In the genomic region with DNA sequence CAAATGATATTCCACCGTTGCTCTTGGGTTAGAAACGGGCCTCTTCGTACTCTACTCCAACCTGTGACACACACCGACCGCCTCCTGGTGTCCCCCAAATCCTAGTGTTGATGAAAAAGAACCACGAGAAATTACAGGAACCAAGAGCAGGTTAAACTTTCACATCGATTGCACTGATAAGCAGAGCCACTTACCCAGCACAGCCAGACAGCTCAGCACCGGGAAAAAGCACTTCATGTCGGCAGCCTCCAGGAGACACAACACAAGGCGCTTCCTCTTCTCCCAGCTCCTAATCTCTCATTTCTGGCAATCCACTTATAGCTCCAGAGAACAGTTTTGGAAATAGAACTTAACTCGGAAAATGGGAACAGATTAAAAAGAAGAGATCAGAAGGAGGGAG, we compare ENCODE assay signal across 10 cellular contexts. TPM values are rescaled to one million over a fixed set of nuclear protein-coding genes. Genes with fewer than 3 reads are reported as not detected.
DNase-seq lines count a peak whose midpoint lies in the region; ATAC-seq, FAIRE-seq and TF ChIP-seq lines count a peak whose summit lies in the region.
"Had no signal": no experiment of that assay in that cellular context is flagged by ENCODE, and none has a peak within 500 bp of the region (broad histone marks: within the 10 kb centered on the region; RNA-seq: fewer than 3 reads in every experiment).

No MANE protein-coding gene starts in this region.

- H3K4me3 ChIP-seq in ACC112 (ENCODE audit: low read depth, low read length) (peak overlapping the region; percentile 89; the same call in 1 of the 2 replicates), GM23338 (peak overlapping the region; percentile 97), bronchial epithelial cell (ENCODE audit: low read depth, low read length) (peak overlapping the region; percentile 58), mucosa of rectum (ENCODE audit: low read length in 2 of 2) (peak overlapping the region; percentile 67 to 79), SJCRH30 (no peak overlapping the region)

- H3K9ac ChIP-seq in mucosa of rectum (ENCODE audit: low read depth in 1 of 2, low read length in 2 of 2) = peak overlapping the region in 1 of 2 donors; percentile 71

- FAIRE-seq in bronchial epithelial cell (lab: Jason Lieb, UNC) (no peak), GM12892 (lab: Jason Lieb, UNC) (no peak)
- FAIRE-seq: pancreas, TTC549 had no signal

- DNase-seq in GM23338 (ENCODE audit: low spot score) (peak; percentile 17), bronchial epithelial cell (ENCODE audit: low read depth) (no peak), GM12892 (ENCODE audit: insufficient read length) (no peak), SJCRH30 (no peak), GM19240 (ENCODE audit: insufficient read length, low spot score) (no peak)

- H4K20me1 ChIP-seq in GM23338 (replicated peaks; ENCODE audit: insufficient read depth) = peaks cover 9% of the 10 kb centered on the region

- H3K27me3 Mint-ChIP-seq in GM23338 (ENCODE audit: insufficient read depth, low read depth, poor library complexity) = peaks cover 16% of the 10 kb centered on the region

- TF ChIP-seq POLR2A in GM12892 (IDR thresholded peaks at IDR 0.05; ENCODE audit: low read depth, low read length) = no peak

- ATAC-seq in GM23338 = 0 out of 3 replicates have a peak, but pooled peaks have one; percentile 5
- ATAC-seq in HG03469 (IDR thresholded peaks at IDR 0.05; ENCODE audit: unreplicated experiment) = no peak

- peak overlapping the region; percentile 98 for H3K4me2 ChIP-seq in GM23338

- 0 out of 2 replicates have a peak, but pooled peaks cover 9% of the 10 kb centered on the region for H3F3A ChIP-seq in GM23338 (replicated peaks; ENCODE audit: low read depth)

- peaks cover 33% of the 10 kb centered on the region for H3K4me1 Mint-ChIP-seq in GM23338

- no peak overlapping the region for H3K27ac Mint-ChIP-seq in GM23338

- H3K9me3 Mint-ChIP-seq in GM23338 = no peaks in the 10 kb centered on the region

- peaks cover 54% of the 10 kb centered on the region for H3K27me3 ChIP-seq in ACC112 (ENCODE audit: insufficient read depth, low read length)
- peaks cover 14% of the 10 kb centered on the region for H3K27me3 ChIP-seq in GM23338 (ENCODE audit: insufficient read depth)
- H3K27me3 ChIP-seq in bronchial epithelial cell (ENCODE audit: control insufficient read depth, insufficient read depth, low read length) = no peaks in the 10 kb centered on the region
- H3K27me3 ChIP-seq in mucosa of rectum (ENCODE audit: control insufficient read depth in 2 of 2, insufficient read depth in 2 of 2, low read length in 2 of 2) = peaks cover 0 to 2% of the 10 kb centered on the region in 2 donors
- H3K27me3 ChIP-seq in SJCRH30 = no peaks in the 10 kb centered on the region
- H3K27me3 ChIP-seq: pancreas had no signal

- H3K79me2 ChIP-seq in ACC112 (ENCODE audit: control insufficient read depth, insufficient read depth, low read length, unreplicated experiment) = no peaks in the 10 kb centered on the region
- peaks cover 44% of the 10 kb centered on the region for H3K79me2 ChIP-seq in GM23338 (replicated peaks; ENCODE audit: insufficient read depth)

- peak overlapping the region; percentile 87 for H3K4me3 Mint-ChIP-seq in GM23338

- no peak for TF ChIP-seq CTCF in GM23338 (conservative IDR thresholded peaks at IDR 0.05; ENCODE audit: low read depth in 2 of 2)
- no peak for TF ChIP-seq CTCF in bronchial epithelial cell (IDR thresholded peaks at IDR 0.05; ENCODE audit: insufficient read depth, low read length, severe bottlenecking)

- H3K36me3 Mint-ChIP-seq in GM23338 (ENCODE audit: low read depth) = peaks cover 6% of the 10 kb centered on the region

- H3K9me3 ChIP-seq in mucosa of rectum (ENCODE audit: control insufficient read depth in 2 of 2, low read length in 2 of 2) (no peaks in the 10 kb centered on the region), SJCRH30 (replicated peaks) (no peaks in the 10 kb centered on the region)
- H3K9me3 ChIP-seq: pancreas had no signal

- H2AFZ ChIP-seq in ACC112 (ENCODE audit: low read length, unreplicated experiment) = no peak overlapping the region
- H2AFZ ChIP-seq in GM23338 = no peak overlapping the region; the same call in 1 of the 2 replicates

- H3K27ac ChIP-seq in ACC112 (ENCODE audit: low read depth, low read length) (no peak overlapping the region), GM23338 (ENCODE audit: low read depth) (no peak overlapping the region), mucosa of rectum (ENCODE audit: low read depth in 2 of 2, low read length in 2 of 2) (peak overlapping the region in 1 of 2 donors; percentile 55), SJCRH30 (no peak overlapping the region)
- H3K27ac ChIP-seq: pancreas had no signal

- H3K4me1 ChIP-seq in ACC112 (ENCODE audit: control insufficient read depth, insufficient read depth, low read length, unreplicated experiment) (peaks cover 7% of the 10 kb centered on the region), GM23338 (ENCODE audit: insufficient read depth) (peaks cover 17% of the 10 kb centered on the region), mucosa of rectum (ENCODE audit: control insufficient read depth in 2 of 2, insufficient read depth in 2 of 2, low read length in 2 of 2) (peaks cover 21 to 41% of the 10 kb centered on the region in 2 donors), SJCRH30 (no peaks in the 10 kb centered on the region)

- no peaks in the 10 kb centered on the region for H3K36me3 ChIP-seq in ACC112 (ENCODE audit: insufficient read depth, low read length)
- H3K36me3 ChIP-seq in GM23338 (ENCODE audit: insufficient read depth) = no peaks in the 10 kb centered on the region
- peaks cover 3% of the 10 kb centered on the region for H3K36me3 ChIP-seq in bronchial epithelial cell (ENCODE audit: control insufficient read depth, insufficient read depth, low read length)
- no peaks in the 10 kb centered on the region for H3K36me3 ChIP-seq in mucosa of rectum (ENCODE audit: control insufficient read depth in 2 of 2, insufficient read depth in 2 of 2, low read length in 2 of 2)
- no peaks in the 10 kb centered on the region for H3K36me3 ChIP-seq in SJCRH30
- H3K36me3 ChIP-seq: pancreas had no signal

- H3K9me2 ChIP-seq in GM23338 (ENCODE audit: insufficient read depth) = no peaks in the 10 kb centered on the region

TF ChIP-seq in GM23338, 12 proteins besides CTCF, POLR2A, EP300 and RAD21:
- no peak for TF ChIP-seq JUNB (IDR thresholded peaks at IDR 0.05; ENCODE audit: unreplicated experiment)
- no peak for TF ChIP-seq STAT1 (IDR thresholded peaks at IDR 0.05; ENCODE audit: unreplicated experiment)
- no peak for TF ChIP-seq NANOG (IDR thresholded peaks at IDR 0.05; ENCODE audit: borderline replicate concordance)
- TF ChIP-seq ZNF114 (CRISPR knock-in tag; IDR thresholded peaks at IDR 0.05) = no peak
- TF ChIP-seq CREB1 (CRISPR knock-in tag; IDR thresholded peaks at IDR 0.05; ENCODE audit: low read depth) = no peak
- TF ChIP-seq EZH2 (IDR thresholded peaks at IDR 0.05; ENCODE audit: low read depth, unreplicated experiment) = no peak

RNA-seq across cellular contexts. Expression of gene IGSF3, which starts 1.4 kb away (rescaled TPM):
- total RNA-seq in GM23338 (2014; rRNA removed; shearing (Covaris generic)) = 32.9 and 37.8 TPM in 2 replicates
- 7.3 and 8.3 TPM in 2 replicates for polyA plus RNA-seq in GM23338 (2016; fragmentation: Nextera tagmentation; extraction: Ambion mirVana)
- 37.1 and 66.3 TPM in 2 replicates for total RNA-seq in bronchial epithelial cell
- polyA plus RNA-seq in GM12892 (2012; ENCODE audit: missing spikeins) = 5.0 TPM
- total RNA-seq in SJCRH30 (2014; rRNA removed; shearing (Covaris generic)) = 20.8 and 22.7 TPM in 2 replicates
